In the genomic region with DNA sequence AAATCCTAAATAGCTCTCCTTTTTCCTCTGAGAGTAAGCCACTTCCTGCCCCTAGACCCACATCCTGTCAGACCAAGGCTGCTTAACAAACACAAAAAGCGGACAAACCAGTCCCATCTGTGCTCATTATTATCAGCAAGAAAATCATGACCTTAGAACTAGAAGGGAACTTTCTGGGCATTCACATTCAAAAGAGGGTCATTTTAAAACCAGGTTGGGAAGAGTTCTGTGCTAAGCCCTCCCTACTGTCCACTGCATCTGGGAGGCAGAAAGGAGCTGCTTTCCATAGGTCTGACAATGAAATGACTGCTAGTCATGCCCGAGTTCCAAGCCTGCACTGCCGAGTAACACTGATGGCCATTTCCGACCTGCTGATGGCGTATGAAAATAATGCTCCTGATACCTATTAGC, we compare ENCODE assay signal across 8 cellular contexts. TPM values are rescaled to one million over a fixed set of nuclear protein-coding genes. Genes with fewer than 3 reads are reported as not detected.
DNase-seq lines count a peak whose midpoint lies in the region; ATAC-seq and TF ChIP-seq lines count a peak whose summit lies in the region.

No MANE protein-coding gene starts in this region.

- no peak overlapping the region for H2BK120ac ChIP-seq in neuronal stem cell (ENCODE audit: low read depth, low read length)

- H3K23ac ChIP-seq in neuronal stem cell (ENCODE audit: low read depth, low read length, poor library complexity), result no peak overlapping the region

- H3K4me3 ChIP-seq in Karpas-422 (ENCODE audit: low read length), result peak overlapping the region; percentile 44
- no peak overlapping the region for H3K4me3 ChIP-seq in liver (ENCODE audit: low read depth in 1 of 3, low read length in 3 of 3)
- peak overlapping the region in 1 of 2 donors; percentile 0 for H3K4me3 ChIP-seq in neuronal stem cell (ENCODE audit: low read length in 2 of 2)

- no peaks in the 10 kb centered on the region for H3K9me3 ChIP-seq in Karpas-422 (ENCODE audit: low read length)
- no peaks in the 10 kb centered on the region for H3K9me3 ChIP-seq in liver (ENCODE audit: control insufficient read depth in 4 of 4, low read length in 3 of 4)
- H3K9me3 ChIP-seq in neuronal stem cell (replicated peaks in 1 of 2; ENCODE audit: control insufficient read depth in 2 of 2, insufficient read depth in 1 of 2, low read depth in 1 of 2, low read length in 2 of 2), result no peaks in the 10 kb centered on the region

- no peak overlapping the region for H4K91ac ChIP-seq in neuronal stem cell (ENCODE audit: low read depth, low read length, poor library complexity)

- ATAC-seq in GM21423 (IDR thresholded peaks at IDR 0.05; ENCODE audit: unreplicated experiment), result peak; percentile 74

- H3K9me2 ChIP-seq in Karpas-422 (replicated peaks; ENCODE audit: insufficient read depth, low read length), result no peaks in the 10 kb centered on the region

- TF ChIP-seq RAD21 in liver (IDR thresholded peaks at IDR 0.05), result no peak

- no peak overlapping the region for H3K14ac ChIP-seq in neuronal stem cell (ENCODE audit: low read length)

- no peaks in the 10 kb centered on the region for H3K79me1 ChIP-seq in neuronal stem cell (ENCODE audit: low read depth, low read length)

- DNase-seq in DMS 273 (lab: John Stamatoyannopoulos, UW; ENCODE audit: unreplicated experiment), result peak; percentile 22
- no peak for DNase-seq in DMS 273 treated with DMSO at 0.1 percent for 48 hours (lab: John Stamatoyannopoulos, UW)
- DNase-seq in Karpas-422, result peak; percentile 73
- no peak for DNase-seq in stimulated activated CD4-positive, alpha-beta T cell treated with anti-CD3 and anti-CD28 coated beads, Interleukin-2, amount 100 ng/mL, for 24 hours
- DNase-seq in neuronal stem cell (ENCODE audit: low spot score), result no peak

- peak overlapping the region; percentile 94 for H3K27ac Mint-ChIP-seq in activated naive CD4-positive, alpha-beta T cell treated with anti-CD3 and anti-CD28 coated beads, Interleukin-2, amount 50 U/mL, for 24 hours

- no peak overlapping the region for H2BK5ac ChIP-seq in neuronal stem cell (ENCODE audit: low read length)

- no peaks in the 10 kb centered on the region for H3K9me3 Mint-ChIP-seq in activated naive CD4-positive, alpha-beta T cell treated with anti-CD3 and anti-CD28 coated beads, Interleukin-2, amount 50 U/mL, for 24 hours

- H3K36me3 ChIP-seq in Karpas-422 (ENCODE audit: insufficient read depth, low read length), result peaks cover 9% of the 10 kb centered on the region; the same call in 1 of the 2 replicates
- H3K36me3 ChIP-seq in liver (ENCODE audit: control insufficient read depth in 4 of 4, insufficient read depth in 3 of 4, low read depth in 1 of 4, low read length in 3 of 4), result no peaks in the 10 kb centered on the region
- H3K36me3 ChIP-seq in neuronal stem cell (replicated peaks in 1 of 2; ENCODE audit: control insufficient read depth in 2 of 2, insufficient read depth in 2 of 2, low read length in 2 of 2), result peaks cover 2 to 13% of the 10 kb centered on the region in 2 donors

- H2AK5ac ChIP-seq in neuronal stem cell (ENCODE audit: low read depth, low read length), result no peak overlapping the region

- no peak for TF ChIP-seq CTCF in liver (IDR thresholded peaks at IDR 0.05; ENCODE audit: low read depth, low read length, missing input control)

- H4K20me1 ChIP-seq in Karpas-422 (ENCODE audit: insufficient read depth, low read depth, low read length), result peaks cover 36% of the 10 kb centered on the region

- no peak overlapping the region for H2BK12ac ChIP-seq in neuronal stem cell (ENCODE audit: low read length)

- H3K4ac ChIP-seq in neuronal stem cell (ENCODE audit: low read length), result no peak overlapping the region

- H3K4me1 Mint-ChIP-seq in activated naive CD4-positive, alpha-beta T cell treated with anti-CD3 and anti-CD28 coated beads, Interleukin-2, amount 50 U/mL, for 24 hours, result peaks cover 98% of the 10 kb centered on the region

- peak overlapping the region; percentile 96 for H3K27ac ChIP-seq in Karpas-422 (ENCODE audit: low read length)
- H3K27ac ChIP-seq in liver (ENCODE audit: low read depth in 1 of 2, low read length in 2 of 2), result peak overlapping the region; percentile 7 to 14
- H3K27ac ChIP-seq in neuronal stem cell (replicated peaks; ENCODE audit: low read length), result no peak overlapping the region

- peaks cover 31% of the 10 kb centered on the region for H3K36me3 Mint-ChIP-seq in activated naive CD4-positive, alpha-beta T cell treated with anti-CD3 and anti-CD28 coated beads, Interleukin-2, amount 50 U/mL, for 24 hours

- H3K27me3 ChIP-seq in Karpas-422 (ENCODE audit: low read length) (no peaks in the 10 kb centered on the region), liver (ENCODE audit: control insufficient read depth in 4 of 4, insufficient read depth in 4 of 4, low read length in 3 of 4) (no peaks in the 10 kb centered on the region), neuronal stem cell (ENCODE audit: control insufficient read depth in 3 of 3, insufficient read depth in 3 of 3, low read depth in 1 of 3, low read length in 3 of 3) (no peaks in the 10 kb centered on the region)

- H2AFZ ChIP-seq in Karpas-422 (ENCODE audit: low read length) (no peak overlapping the region), neuronal stem cell (ENCODE audit: low read length) (no peak overlapping the region)

- H3K9ac ChIP-seq in Karpas-422 (ENCODE audit: low read length) (peak overlapping the region; percentile 41), liver (ENCODE audit: low read depth in 1 of 2, low read length in 2 of 2) (peak overlapping the region in 1 of 2 donors; percentile 42), neuronal stem cell (ENCODE audit: low read depth, low read length, poor library complexity) (no peak overlapping the region)

- no peak overlapping the region for H2BK15ac ChIP-seq in neuronal stem cell (ENCODE audit: low read length)

- H3K4me1 ChIP-seq in Karpas-422 (ENCODE audit: low read length) (peaks cover 96% of the 10 kb centered on the region), liver (ENCODE audit: control insufficient read depth in 4 of 4, insufficient read depth in 4 of 4, low read length in 3 of 4) (peaks cover 7 to 36% (median 21%) of the 10 kb centered on the region in 4 donors), neuronal stem cell (ENCODE audit: control insufficient read depth in 2 of 2, insufficient read depth in 1 of 2, low read depth in 1 of 2, low read length in 2 of 2) (peaks cover 0 to 20% of the 10 kb centered on the region in 2 donors)

- H4K8ac ChIP-seq in neuronal stem cell (ENCODE audit: low read depth, low read length), result no peak overlapping the region

- H3K79me2 ChIP-seq in Karpas-422 (ENCODE audit: low read length), result peaks cover 95% of the 10 kb centered on the region

- peak overlapping the region; percentile 80 for H3K4me3 Mint-ChIP-seq in activated naive CD4-positive, alpha-beta T cell treated with anti-CD3 and anti-CD28 coated beads, Interleukin-2, amount 50 U/mL, for 24 hours

- no peak overlapping the region for H3K18ac ChIP-seq in neuronal stem cell (ENCODE audit: low read length)

- H3K27me3 Mint-ChIP-seq in activated naive CD4-positive, alpha-beta T cell treated with anti-CD3 and anti-CD28 coated beads, Interleukin-2, amount 50 U/mL, for 24 hours, result no peaks in the 10 kb centered on the region

- peak overlapping the region; percentile 94 for H3K4me2 ChIP-seq in Karpas-422 (ENCODE audit: low read depth, low read length, poor library complexity, severe bottlenecking)
- H3K4me2 ChIP-seq in neuronal stem cell (ENCODE audit: insufficient read depth, low read length, poor library complexity, severe bottlenecking), result no peak overlapping the region

- 62% methylated on average over 5 of the region's 5 CpGs for WGBS in liver
- no CpG with 5 or more reads among the region's 5 CpGs for WGBS in neuronal stem cell (ENCODE audit: extremely low coverage in 2 of 2, insufficient read length in 2 of 2, insufficient replicate concordance in 1 of 2), 2 donors

TF ChIP-seq in liver, 16 proteins besides CTCF, POLR2A, EP300 and RAD21:
- no peak for TF ChIP-seq GABPA (IDR thresholded peaks at IDR 0.05 in 1 of 2, conservative IDR thresholded peaks at IDR 0.05 in 1 of 2)
- no peak for TF ChIP-seq SP1 (IDR thresholded peaks at IDR 0.05)
- TF ChIP-seq FOXA1 (IDR thresholded peaks at IDR 0.05), result no peak
- TF ChIP-seq JUND (IDR thresholded peaks at IDR 0.05), result no peak
- TF ChIP-seq RXRA (IDR thresholded peaks at IDR 0.05), result no peak
- no peak for TF ChIP-seq TAF1 (conservative IDR thresholded peaks at IDR 0.05)
- TF ChIP-seq ATF3 (IDR thresholded peaks at IDR 0.05), result no peak
- no peak for TF ChIP-seq ZBTB33 (IDR thresholded peaks at IDR 0.05)
- TF ChIP-seq FOXA2 (IDR thresholded peaks at IDR 0.05), result no peak
- TF ChIP-seq HNF4G (IDR thresholded peaks at IDR 0.05), result no peak

RNA-seq across cellular contexts. Expression of gene EZR, which starts 15.4 kb away (rescaled TPM):
- total RNA-seq in Karpas-422 (2014; rRNA removed; shearing (Covaris generic); ENCODE audit: low replicate concordance), result 88.5 and 185 TPM in 2 replicates
- total RNA-seq in liver, result 10 to 100 TPM; 22.4 to 28.5 TPM
- 10 to 100 TPM; 22.0 to 35.4 TPM for polyA plus RNA-seq in liver
- 32.4 TPM for polyA plus RNA-seq in neuronal stem cell (2013, experiment 1 of 2)
- polyA plus RNA-seq in neuronal stem cell (2013, experiment 2 of 2), result 32.9 TPM

Comparison
In these comparisons a context has a peak if more than half of its experiments do, and no peak if none do; other contexts are left out.
1. DNase-seq: peak in DMS 273 (single experiment) and Karpas-422 (single experiment); none in DMS 273 treated with DMSO at 0.1 percent for 48 hours (single experiment), stimulated activated CD4-positive, alpha-beta T cell treated with anti-CD3 and anti-CD28 coated beads, Interleukin-2, amount 100 ng/mL, for 24 hours (0 of 2) and neuronal stem cell (single experiment).